ENCODE assay signal across 11 cellular contexts in the genomic region with DNA sequence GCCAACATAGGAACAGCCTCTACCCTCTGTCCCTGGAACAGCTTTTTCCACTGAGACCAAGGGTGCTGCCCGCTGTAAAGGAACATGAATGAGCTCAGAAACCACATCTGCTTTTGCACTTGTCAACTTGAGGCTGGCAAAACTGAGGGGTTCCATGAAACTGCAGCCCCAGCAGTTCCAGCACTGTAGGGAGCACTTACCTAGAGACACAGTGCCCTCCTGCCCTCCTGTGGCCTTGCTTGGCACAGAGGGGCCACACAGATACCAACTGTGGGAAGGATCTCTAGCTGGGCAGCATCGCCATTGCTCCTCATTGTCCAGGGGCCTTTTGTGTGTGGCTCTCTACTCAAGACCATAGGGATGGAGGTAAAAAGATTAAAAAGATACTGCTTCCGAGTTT. TPM values are rescaled to one million over a fixed set of nuclear protein-coding genes. Genes with fewer than 3 reads are reported as not detected.
DNase-seq lines count a peak whose midpoint lies in the region; ATAC-seq and TF ChIP-seq lines count a peak whose summit lies in the region.
"Had no signal": no experiment of that assay in that cellular context is flagged by ENCODE, and none has a peak within 500 bp of the region (broad histone marks: within the 10 kb centered on the region; RNA-seq: fewer than 3 reads in every experiment).

No MANE protein-coding gene starts in this region.

- TF ChIP-seq CTCF in lower lobe of right lung (IDR thresholded peaks at IDR 0.05): peak; percentile 9
- TF ChIP-seq CTCF in upper lobe of right lung (IDR thresholded peaks at IDR 0.05): no peak
- TF ChIP-seq CTCF in smooth muscle cell (IDR thresholded peaks at IDR 0.05; ENCODE audit: borderline replicate concordance, insufficient read depth, poor library complexity, severe bottlenecking): no peak

- peak; percentile 49 for DNase-seq in activated naive CD4-positive, alpha-beta T cell treated with Interleukin-2 at 50 U/mL for 16 hours
- no peak for DNase-seq in activated naive CD4-positive, alpha-beta T cell treated with anti-CD3 and anti-CD28 coated beads, Interleukin-2, amount 50 U/mL, for 16 hours
- peak; percentile 74 for DNase-seq in activated naive CD4-positive, alpha-beta T cell treated with anti-CD3 and anti-CD28 coated beads for 36 hours
- DNase-seq in lower lobe of right lung: no peak
- DNase-seq in upper lobe of right lung: no peak
- DNase-seq in smooth muscle cell (lab: John Stamatoyannopoulos, UW; ENCODE audit: unreplicated experiment): no peak
- DNase-seq: glutamatergic neuron, NCI-H1048 had no signal

- 100% methylated on average over 3 of the region's 3 CpGs for WGBS in smooth muscle cell (ENCODE audit: low lambda C conversion rate)

- H3K36me3 ChIP-seq in lower lobe of right lung (no peaks in the 10 kb centered on the region), upper lobe of right lung (no peaks in the 10 kb centered on the region), smooth muscle cell (ENCODE audit: low read depth) (no peaks in the 10 kb centered on the region)

- H3K27me3 ChIP-seq in lower lobe of right lung (ENCODE audit: low read depth) (no peaks in the 10 kb centered on the region), upper lobe of right lung (no peaks in the 10 kb centered on the region), smooth muscle cell (ENCODE audit: low read depth) (no peaks in the 10 kb centered on the region)

- peaks cover 72% of the 10 kb centered on the region for H3K4me1 ChIP-seq in lower lobe of right lung
- peaks cover 39% of the 10 kb centered on the region for H3K4me1 ChIP-seq in upper lobe of right lung
- H3K4me1 ChIP-seq in smooth muscle cell (ENCODE audit: low read depth): peaks cover 13% of the 10 kb centered on the region

- no peak overlapping the region for H3K9ac ChIP-seq in smooth muscle cell (ENCODE audit: low read depth)

- no peak overlapping the region for H3K4me2 ChIP-seq in smooth muscle cell

- peak overlapping the region; percentile 27 for H3K4me3 Mint-ChIP-seq in activated naive CD4-positive, alpha-beta T cell treated with anti-CD3 and anti-CD28 coated beads for 36 hours

- no peak overlapping the region for H2AFZ ChIP-seq in smooth muscle cell (ENCODE audit: low read depth)

- intact Hi-C loops in activated naive CD4-positive, alpha-beta T cell treated with anti-CD3 and anti-CD28 coated beads for 36 hours (cut with micrococcal nuclease): loop anchor here (1.0 to 2.0 kb wide), 5 partner anchors 25 to 141 kb away; no protein-coding TSS in a partner anchor
- intact Hi-C loops in lower lobe of right lung (cut with DNase I) (no loop called here), upper lobe of right lung (cut with DNase I) (no loop called here)

- peaks cover 15% of the 10 kb centered on the region for H3K79me2 ChIP-seq in smooth muscle cell (ENCODE audit: low read depth)

- H3K4me1 Mint-ChIP-seq in activated naive CD4-positive, alpha-beta T cell treated with anti-CD3 and anti-CD28 coated beads for 36 hours (ENCODE audit: low read depth): peaks cover 100% of the 10 kb centered on the region

- H3K4me3 ChIP-seq in lower lobe of right lung (no peak overlapping the region), upper lobe of right lung (no peak overlapping the region), smooth muscle cell (no peak overlapping the region)
- H3K4me3 ChIP-seq: skin epidermis had no signal

- peaks cover 20% of the 10 kb centered on the region for H3K36me3 Mint-ChIP-seq in activated naive CD4-positive, alpha-beta T cell treated with anti-CD3 and anti-CD28 coated beads for 36 hours (ENCODE audit: low read depth)

- CTCF ChIA-PET in activated naive CD4-positive, alpha-beta T cell treated with anti-CD3 and anti-CD28 coated beads for 36 hours (lab: Charles Lee): interaction anchor here (1.0 to 5.5 kb wide), 20 partner anchors 10 to 139 kb away, joined by 3 to 72 read pairs (median 5); no protein-coding TSS in a partner anchor

- H3K27ac ChIP-seq in lower lobe of right lung: no peak overlapping the region
- no peak overlapping the region for H3K27ac ChIP-seq in upper lobe of right lung
- H3K27ac ChIP-seq in smooth muscle cell (ENCODE audit: low read depth): no peak overlapping the region

- H3F3A ChIP-seq in smooth muscle cell (ENCODE audit: low read depth): peaks cover 9% of the 10 kb centered on the region

- ATAC-seq in lower lobe of right lung: peak; percentile 30 to 39
- ATAC-seq in upper lobe of right lung: peak; percentile 57
- ATAC-seq in HG02571 (IDR thresholded peaks at IDR 0.05; ENCODE audit: unreplicated experiment): no peak
- ATAC-seq in HG03159 (IDR thresholded peaks at IDR 0.05; ENCODE audit: unreplicated experiment): no peak

- H3K9me3 Mint-ChIP-seq in activated naive CD4-positive, alpha-beta T cell treated with anti-CD3 and anti-CD28 coated beads for 36 hours: no peaks in the 10 kb centered on the region

- no peaks in the 10 kb centered on the region for H4K20me1 ChIP-seq in smooth muscle cell (ENCODE audit: low read depth)

- H3K27me3 Mint-ChIP-seq in activated naive CD4-positive, alpha-beta T cell treated with anti-CD3 and anti-CD28 coated beads for 36 hours (ENCODE audit: low read depth): no peaks in the 10 kb centered on the region

- H3K9me3 ChIP-seq in lower lobe of right lung: no peaks in the 10 kb centered on the region
- no peaks in the 10 kb centered on the region for H3K9me3 ChIP-seq in upper lobe of right lung
- no peaks in the 10 kb centered on the region for H3K9me3 ChIP-seq in smooth muscle cell (replicated peaks; ENCODE audit: low read depth)

- H3K27ac Mint-ChIP-seq in activated naive CD4-positive, alpha-beta T cell treated with anti-CD3 and anti-CD28 coated beads for 36 hours: peak overlapping the region; percentile 100

RNA-seq across cellular contexts. Expression of gene ITPKB, which starts 51.6 kb away (rescaled TPM):
- 10 to 100 TPM; 40.3 to 40.9 TPM for total RNA-seq in activated naive CD4-positive, alpha-beta T cell treated with anti-CD3 and anti-CD28 coated beads for 36 hours
- total RNA-seq in lower lobe of right lung (42.3 TPM), upper lobe of right lung (44.1 TPM), smooth muscle cell (8.9 and 12.5 TPM in 2 replicates)
- 11.4 and 12.2 TPM in 2 replicates for polyA plus RNA-seq in smooth muscle cell

Comparison
In these comparisons a context has a peak if more than half of its experiments do, and no peak if none do; other contexts are left out.
1. DNase-seq: peak in activated naive CD4-positive, alpha-beta T cell treated with Interleukin-2 at 50 U/mL for 16 hours (single experiment) and activated naive CD4-positive, alpha-beta T cell treated with anti-CD3 and anti-CD28 coated beads for 36 hours (single experiment); none in activated naive CD4-positive, alpha-beta T cell treated with anti-CD3 and anti-CD28 coated beads, Interleukin-2, amount 50 U/mL, for 16 hours (single experiment), lower lobe of right lung (single experiment), upper lobe of right lung (single experiment) and smooth muscle cell (single experiment).
2. ATAC-seq: peak in lower lobe of right lung (2 of 2) and upper lobe of right lung (single experiment); none in HG02571 (single experiment) and HG03159 (single experiment).